1 cellular context compared by ENCODE assay signal in the genomic region with DNA sequence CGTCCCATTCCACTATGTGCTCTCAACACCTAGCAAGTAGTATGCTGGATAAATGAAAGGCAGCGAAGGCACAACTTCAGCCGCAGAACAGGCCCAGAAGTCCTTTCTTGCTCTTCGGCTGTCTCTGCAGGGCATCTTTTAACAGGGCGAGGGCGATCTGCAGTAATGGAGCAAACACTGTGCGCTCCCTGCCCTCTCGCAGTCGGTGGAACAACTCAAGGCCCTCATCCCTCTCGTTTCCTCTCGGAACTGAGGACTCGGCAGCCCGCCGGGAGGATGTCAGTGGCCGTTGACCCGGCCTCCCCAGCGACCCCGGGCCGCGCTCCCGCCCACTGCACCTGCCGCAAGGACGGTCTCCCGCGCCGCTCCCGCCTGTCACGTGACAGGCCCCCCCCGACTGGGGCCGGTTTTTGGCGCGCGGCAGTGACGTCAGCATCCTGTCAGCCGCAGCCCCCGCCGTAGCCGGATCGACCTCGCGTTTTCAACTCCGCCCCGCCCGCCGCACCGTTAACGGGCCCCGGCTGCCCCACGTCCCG.
A peak's percentile ranks its signal among the peaks of the same experiment; 100 is the strongest.
TF ChIP-seq lines count a peak whose summit lies in the region.

No MANE protein-coding gene starts in this region.

TF ChIP-seq in HepG2, 621 proteins besides CTCF, POLR2A, EP300 and RAD21 (continued from another document and continues in another):
- no peak for TF ChIP-seq ZBTB49 (CRISPR knock-in tag; IDR thresholded peaks at IDR 0.05; ENCODE audit: borderline replicate concordance)
- TF ChIP-seq GMEB2 (CRISPR knock-in tag; IDR thresholded peaks at IDR 0.05; ENCODE audit: low read depth), result peak; percentile 62
- 0 out of 2 replicates have a peak, but pooled peaks have one; percentile 71 for TF ChIP-seq DNMT1 (CRISPR knock-in tag; IDR thresholded peaks at IDR 0.05)
- TF ChIP-seq SATB2 (CRISPR knock-in tag; IDR thresholded peaks at IDR 0.05), result no peak; the same call in 1 of the 2 replicates
- no peak for TF ChIP-seq ZNF530 (CRISPR knock-in tag; IDR thresholded peaks at IDR 0.05; ENCODE audit: low read depth)
- no peak for TF ChIP-seq FIP1L1 (IDR thresholded peaks at IDR 0.05; ENCODE audit: borderline replicate concordance, insufficient read depth, low read depth, low read length)
- TF ChIP-seq, protein P1, sequence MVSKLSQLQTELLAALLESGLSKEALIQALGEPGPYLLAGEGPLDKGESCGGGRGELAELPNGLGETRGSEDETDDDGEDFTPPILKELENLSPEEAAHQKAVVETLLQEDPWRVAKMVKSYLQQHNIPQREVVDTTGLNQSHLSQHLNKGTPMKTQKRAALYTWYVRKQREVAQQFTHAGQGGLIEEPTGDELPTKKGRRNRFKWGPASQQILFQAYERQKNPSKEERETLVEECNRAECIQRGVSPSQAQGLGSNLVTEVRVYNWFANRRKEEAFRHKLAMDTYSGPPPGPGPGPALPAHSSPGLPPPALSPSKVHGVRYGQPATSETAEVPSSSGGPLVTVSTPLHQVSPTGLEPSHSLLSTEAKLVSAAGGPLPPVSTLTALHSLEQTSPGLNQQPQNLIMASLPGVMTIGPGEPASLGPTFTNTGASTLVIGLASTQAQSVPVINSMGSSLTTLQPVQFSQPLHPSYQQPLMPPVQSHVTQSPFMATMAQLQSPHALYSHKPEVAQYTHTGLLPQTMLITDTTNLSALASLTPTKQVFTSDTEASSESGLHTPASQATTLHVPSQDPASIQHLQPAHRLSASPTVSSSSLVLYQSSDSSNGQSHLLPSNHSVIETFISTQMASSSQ (IDR thresholded peaks at IDR 0.05; ENCODE audit: low read depth), result no peak
- TF ChIP-seq, protein P1 (CRISPR knock-in tag; IDR thresholded peaks at IDR 0.05; ENCODE audit: borderline replicate concordance), result peak; percentile 89; the same call in 1 of the 2 replicates
- TF ChIP-seq BRF2 (CRISPR knock-in tag; IDR thresholded peaks at IDR 0.05), result no peak
- peak; percentile 88 for TF ChIP-seq ZFX (CRISPR knock-in tag; IDR thresholded peaks at IDR 0.05; ENCODE audit: low read depth)
- TF ChIP-seq, protein P2, sequence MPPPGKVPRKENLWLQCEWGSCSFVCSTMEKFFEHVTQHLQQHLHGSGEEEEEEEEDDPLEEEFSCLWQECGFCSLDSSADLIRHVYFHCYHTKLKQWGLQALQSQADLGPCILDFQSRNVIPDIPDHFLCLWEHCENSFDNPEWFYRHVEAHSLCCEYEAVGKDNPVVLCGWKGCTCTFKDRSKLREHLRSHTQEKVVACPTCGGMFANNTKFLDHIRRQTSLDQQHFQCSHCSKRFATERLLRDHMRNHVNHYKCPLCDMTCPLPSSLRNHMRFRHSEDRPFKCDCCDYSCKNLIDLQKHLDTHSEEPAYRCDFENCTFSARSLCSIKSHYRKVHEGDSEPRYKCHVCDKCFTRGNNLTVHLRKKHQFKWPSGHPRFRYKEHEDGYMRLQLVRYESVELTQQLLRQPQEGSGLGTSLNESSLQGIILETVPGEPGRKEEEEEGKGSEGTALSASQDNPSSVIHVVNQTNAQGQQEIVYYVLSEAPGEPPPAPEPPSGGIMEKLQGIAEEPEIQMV (CRISPR knock-in tag; IDR thresholded peaks at IDR 0.05; ENCODE audit: low read depth), result 0 out of 2 replicates have a peak, but pooled peaks have one; percentile 52
- TF ChIP-seq, protein P3, sequence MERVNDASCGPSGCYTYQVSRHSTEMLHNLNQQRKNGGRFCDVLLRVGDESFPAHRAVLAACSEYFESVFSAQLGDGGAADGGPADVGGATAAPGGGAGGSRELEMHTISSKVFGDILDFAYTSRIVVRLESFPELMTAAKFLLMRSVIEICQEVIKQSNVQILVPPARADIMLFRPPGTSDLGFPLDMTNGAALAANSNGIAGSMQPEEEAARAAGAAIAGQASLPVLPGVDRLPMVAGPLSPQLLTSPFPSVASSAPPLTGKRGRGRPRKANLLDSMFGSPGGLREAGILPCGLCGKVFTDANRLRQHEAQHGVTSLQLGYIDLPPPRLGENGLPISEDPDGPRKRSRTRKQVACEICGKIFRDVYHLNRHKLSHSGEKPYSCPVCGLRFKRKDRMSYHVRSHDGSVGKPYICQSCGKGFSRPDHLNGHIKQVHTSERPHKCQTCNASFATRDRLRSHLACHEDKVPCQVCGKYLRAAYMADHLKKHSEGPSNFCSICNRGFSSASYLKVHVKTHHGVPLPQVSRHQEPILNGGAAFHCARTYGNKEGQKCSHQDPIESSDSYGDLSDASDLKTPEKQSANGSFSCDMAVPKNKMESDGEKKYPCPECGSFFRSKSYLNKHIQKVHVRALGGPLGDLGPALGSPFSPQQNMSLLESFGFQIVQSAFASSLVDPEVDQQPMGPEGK (CRISPR knock-in tag; IDR thresholded peaks at IDR 0.05), result peak; percentile 100
- no peak for TF ChIP-seq ATRX (CRISPR knock-in tag; IDR thresholded peaks at IDR 0.05; ENCODE audit: borderline replicate concordance)
- no peak for TF ChIP-seq MBNL3 (CRISPR knock-in tag; conservative IDR thresholded peaks at IDR 0.05)
- no peak for TF ChIP-seq SMC3 (IDR thresholded peaks at IDR 0.05; ENCODE audit: low read length)
- TF ChIP-seq ARID3A (IDR thresholded peaks at IDR 0.05; ENCODE audit: low read depth, low read length), result no peak
- no peak for TF ChIP-seq ZNF546 (CRISPR knock-in tag; conservative IDR thresholded peaks at IDR 0.05)
- TF ChIP-seq, protein P4, sequence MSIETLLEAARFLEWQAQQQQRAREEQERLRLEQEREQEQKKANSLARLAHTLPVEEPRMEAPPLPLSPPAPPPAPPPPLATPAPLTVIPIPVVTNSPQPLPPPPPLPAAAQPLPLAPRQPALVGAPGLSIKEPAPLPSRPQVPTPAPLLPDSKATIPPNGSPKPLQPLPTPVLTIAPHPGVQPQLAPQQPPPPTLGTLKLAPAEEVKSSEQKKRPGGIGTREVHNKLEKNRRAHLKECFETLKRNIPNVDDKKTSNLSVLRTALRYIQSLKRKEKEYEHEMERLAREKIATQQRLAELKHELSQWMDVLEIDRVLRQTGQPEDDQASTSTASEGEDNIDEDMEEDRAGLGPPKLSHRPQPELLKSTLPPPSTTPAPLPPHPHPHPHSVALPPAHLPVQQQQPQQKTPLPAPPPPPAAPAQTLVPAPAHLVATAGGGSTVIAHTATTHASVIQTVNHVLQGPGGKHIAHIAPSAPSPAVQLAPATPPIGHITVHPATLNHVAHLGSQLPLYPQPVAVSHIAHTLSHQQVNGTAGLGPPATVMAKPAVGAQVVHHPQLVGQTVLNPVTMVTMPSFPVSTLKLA (IDR thresholded peaks at IDR 0.05), result peak; percentile 59
- TF ChIP-seq SMAD9 (CRISPR knock-in tag; IDR thresholded peaks at IDR 0.05), result no peak
- TF ChIP-seq ZNF34 (CRISPR knock-in tag; IDR thresholded peaks at IDR 0.05; ENCODE audit: borderline replicate concordance), result no peak; the same call in 1 of the 2 replicates
- no peak; the same call in 1 of the 2 replicates for TF ChIP-seq FOSL1 (CRISPR knock-in tag; IDR thresholded peaks at IDR 0.05; ENCODE audit: borderline replicate concordance)
- TF ChIP-seq, protein P5, sequence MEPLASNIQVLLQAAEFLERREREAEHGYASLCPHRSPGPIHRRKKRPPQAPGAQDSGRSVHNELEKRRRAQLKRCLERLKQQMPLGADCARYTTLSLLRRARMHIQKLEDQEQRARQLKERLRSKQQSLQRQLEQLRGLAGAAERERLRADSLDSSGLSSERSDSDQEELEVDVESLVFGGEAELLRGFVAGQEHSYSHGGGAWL (CRISPR knock-in tag; IDR thresholded peaks at IDR 0.05), result peak; percentile 67
- TF ChIP-seq RELA (CRISPR knock-in tag; IDR thresholded peaks at IDR 0.05), result no peak; the same call in 1 of the 2 replicates
- TF ChIP-seq ZBTB46 (CRISPR knock-in tag; IDR thresholded peaks at IDR 0.05; ENCODE audit: borderline replicate concordance), result 0 out of 2 replicates have a peak, but pooled peaks have one; percentile 58
- TF ChIP-seq, protein P6, sequence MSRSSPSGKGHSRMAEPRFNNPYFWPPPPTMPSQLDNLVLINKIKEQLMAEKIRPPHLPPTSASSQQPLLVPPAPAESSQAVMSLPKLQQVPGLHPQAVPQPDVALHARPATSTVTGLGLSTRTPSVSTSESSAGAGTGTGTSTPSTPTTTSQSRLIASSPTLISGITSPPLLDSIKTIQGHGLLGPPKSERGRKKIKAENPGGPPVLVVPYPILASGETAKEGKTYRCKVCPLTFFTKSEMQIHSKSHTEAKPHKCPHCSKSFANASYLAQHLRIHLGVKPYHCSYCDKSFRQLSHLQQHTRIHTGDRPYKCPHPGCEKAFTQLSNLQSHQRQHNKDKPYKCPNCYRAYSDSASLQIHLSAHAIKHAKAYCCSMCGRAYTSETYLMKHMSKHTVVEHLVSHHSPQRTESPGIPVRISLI (CRISPR knock-in tag; IDR thresholded peaks at IDR 0.05; ENCODE audit: borderline replicate concordance), result peak; percentile 88
- no peak for TF ChIP-seq RBM22 (optimal IDR thresholded peaks at IDR 0.05; ENCODE audit: low read length)
- TF ChIP-seq NFYB (CRISPR knock-in tag; IDR thresholded peaks at IDR 0.05), result peak; percentile 53
- no peak for TF ChIP-seq ZNF598 (CRISPR knock-in tag; IDR thresholded peaks at IDR 0.05; ENCODE audit: borderline replicate concordance)
- 0 out of 2 replicates have a peak, but pooled peaks have one; percentile 51 for TF ChIP-seq ZNF337 (CRISPR knock-in tag; IDR thresholded peaks at IDR 0.05; ENCODE audit: borderline replicate concordance, low read depth)
- TF ChIP-seq ZNF296 (CRISPR knock-in tag; conservative IDR thresholded peaks at IDR 0.05), result no peak
- TF ChIP-seq, protein P7, sequence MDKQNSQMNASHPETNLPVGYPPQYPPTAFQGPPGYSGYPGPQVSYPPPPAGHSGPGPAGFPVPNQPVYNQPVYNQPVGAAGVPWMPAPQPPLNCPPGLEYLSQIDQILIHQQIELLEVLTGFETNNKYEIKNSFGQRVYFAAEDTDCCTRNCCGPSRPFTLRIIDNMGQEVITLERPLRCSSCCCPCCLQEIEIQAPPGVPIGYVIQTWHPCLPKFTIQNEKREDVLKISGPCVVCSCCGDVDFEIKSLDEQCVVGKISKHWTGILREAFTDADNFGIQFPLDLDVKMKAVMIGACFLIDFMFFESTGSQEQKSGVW (CRISPR knock-in tag; IDR thresholded peaks at IDR 0.05; ENCODE audit: borderline replicate concordance), result no peak
